In genomic region chrX:46912673-46913491, GRCh38 we compare ENCODE assay signal across 8 cellular contexts. TPM values are rescaled to one million over a fixed set of nuclear protein-coding genes. Genes with fewer than 3 reads are reported as not detected.
DNase-seq lines count a peak whose midpoint lies in the region; ATAC-seq, FAIRE-seq and TF ChIP-seq lines count a peak whose summit lies in the region.

No MANE protein-coding gene starts in this region.

- BruUV-seq in IMR-90 (replicated peaks; lab: Mats Ljungman, UMichigan) (no TSS peak), HepG2 (replicated peaks; lab: Mats Ljungman, UMichigan) (no TSS peak)

- H3K9me3 Mint-ChIP-seq in stimulated activated naive B cell treated with anti-CD40 and anti-IgM and Interleukin-4, amounts not matched to agents 10 μg/mL and 1 μg/mL and 100 μg/mL, for 72 hours = no peaks in the 10 kb centered on the region

- DNase-seq in GM12865 (ENCODE audit: low read depth) = peak; percentile 66
- DNase-seq in IMR-90 = peak; percentile 14
- peak in 2 of 3 donors; percentile 8 to 11 for DNase-seq in T-helper 17 cell
- peak; percentile 19 for DNase-seq in choroid plexus epithelial cell (ENCODE audit: low read depth)
- peak; percentile 39 for DNase-seq in HepG2 (ENCODE audit: low spot score)
- DNase-seq in stimulated activated naive B cell treated with anti-CD40 and anti-IgM and Interleukin-4, amounts not matched to agents 10 μg/mL and 1 μg/mL and 100 μg/mL, for 72 hours = peak; percentile 47
- no peak for DNase-seq in NCI-H187 treated with DMSO at 0.1 percent for 48 hours (lab: John Stamatoyannopoulos, UW)

- ATAC-seq in IMR-90 (ENCODE audit: low read depth) = peak; percentile 76
- peak; percentile 68 for ATAC-seq in T-helper 17 cell
- ATAC-seq in HepG2 = peak; percentile 84
- ATAC-seq in stimulated activated naive B cell treated with anti-CD40 and anti-IgM and Interleukin-4, amounts not matched to agents 10 μg/mL and 1 μg/mL and 100 μg/mL, for 72 hours (replicated peaks) = peak; percentile 70 to 76

- no peak for TF ChIP-seq EP300 in HepG2 (IDR thresholded peaks at IDR 0.05; ENCODE audit: low read depth in 2 of 2, low read length in 2 of 2)
- TF ChIP-seq EP300 in HepG2 (CRISPR knock-in tag; IDR thresholded peaks at IDR 0.05; ENCODE audit: borderline replicate concordance) = no peak

- no peak for FAIRE-seq in HepG2 (lab: Jason Lieb, UNC)

- dilution Hi-C loops in IMR-90 (cut with HindIII; ENCODE audit: low sequenced_read_pairs, unreplicated experiment) = no loop called here

- no peak overlapping the region for H3K14ac ChIP-seq in IMR-90 (replicated peaks; ENCODE audit: low read depth, low read length)

- no peaks in the 10 kb centered on the region for H3K36me3 ChIP-seq in IMR-90 (ENCODE audit: control insufficient read depth, insufficient read depth, low read length)
- H3K36me3 ChIP-seq in HepG2 (replicated peaks in 1 of 2; ENCODE audit: control insufficient read depth in 1 of 2, insufficient read depth in 2 of 2, low read length in 2 of 2) = no peaks in the 10 kb centered on the region

- in situ Hi-C loops in IMR-90 (cut with MboI; ENCODE audit: low sequenced_read_pairs) (no loop called here), HepG2 (cut with HindIII; ENCODE audit: extremely low pct_ligation_motif_present, low pct_unique_long_range_greater_than_20kb) (loop anchor here (5.0 kb wide), 1 partner anchor 179 kb away; no protein-coding TSS in a partner anchor)

- no peak overlapping the region for H4K5ac ChIP-seq in IMR-90 (ENCODE audit: low read depth, low read length)

- intact Hi-C loops in IMR-90 (cut with micrococcal nuclease) = loop anchor here (1.0 to 10.0 kb wide), 3 partner anchors 66 to 158 kb away; partner anchors contain the start of gene SLC9A7
- intact Hi-C loops in HepG2 (cut with micrococcal nuclease; ENCODE audit: unreplicated experiment) = loop anchor here (1.0 to 2.0 kb wide), 2 partner anchors 39 to 66 kb away; no protein-coding TSS in a partner anchor

- no peak overlapping the region for H3K4ac ChIP-seq in IMR-90 (ENCODE audit: low read depth, low read length)

- H3K18ac ChIP-seq in IMR-90 (ENCODE audit: low read depth, low read length) = no peak overlapping the region

- no peak overlapping the region for H4K91ac ChIP-seq in IMR-90 (ENCODE audit: insufficient read depth, low read depth, low read length)

- POLR2A ChIA-PET in IMR-90 (lab: Charles Lee; ENCODE audit: unreplicated experiment) = no interaction called here
- POLR2A ChIA-PET in HepG2 (lab: Yijun Ruan, JAX) = interaction anchor here (0.6 to 1.4 kb wide), 4 partner anchors 39 to 62 kb away, joined by 3 to 6 read pairs (median 4); no protein-coding TSS in a partner anchor

- peaks cover 22% of the 10 kb centered on the region for H3K27me3 Mint-ChIP-seq in T-helper 17 cell
- no peaks in the 10 kb centered on the region for H3K27me3 Mint-ChIP-seq in stimulated activated naive B cell treated with anti-CD40 and anti-IgM and Interleukin-4, amounts not matched to agents 10 μg/mL and 1 μg/mL and 100 μg/mL, for 72 hours

- H3K4me1 ChIP-seq in IMR-90 (ENCODE audit: control insufficient read depth, insufficient read depth, low read length) (no peaks in the 10 kb centered on the region), HepG2 (ENCODE audit: insufficient read depth, low read length) (peaks cover 45% of the 10 kb centered on the region)

- H3K27me3 ChIP-seq in IMR-90 (ENCODE audit: control insufficient read depth, insufficient read depth, low read length) = peaks cover 6% of the 10 kb centered on the region
- H3K27me3 ChIP-seq in HepG2 (ENCODE audit: control insufficient read depth in 1 of 2, insufficient read depth in 2 of 2, low read length in 2 of 2) = no peaks in the 10 kb centered on the region

- H4K8ac ChIP-seq in IMR-90 (ENCODE audit: low read depth in 2 of 2, low read length in 2 of 2) = no peak overlapping the region

- H2BK120ac ChIP-seq in IMR-90 (ENCODE audit: low read depth, low read length) = no peak overlapping the region

- 47% methylated on average over 36 of the region's 102 CpGs; no CpG with 5 or more reads in 1 of the 2 experiments for WGBS in IMR-90 (ENCODE audit: extremely low coverage in 2 of 2, insufficient read length in 1 of 2), 2 experiments
- 0% methylated on average over 3 of the region's 102 CpGs for WGBS in HepG2 (ENCODE audit: low lambda C conversion rate)

- peak overlapping the region; percentile 75 for H3K27ac ChIP-seq in 22Rv1
- H3K27ac ChIP-seq in IMR-90 (ENCODE audit: insufficient read depth, low read length) = peak overlapping the region; percentile 7; the same call in 1 of the 2 replicates
- peak overlapping the region; percentile 68 for H3K27ac ChIP-seq in HepG2 (ENCODE audit: extremely low read length, insufficient read depth, low read length)

- H3K79me1 ChIP-seq in IMR-90 (ENCODE audit: low read depth in 1 of 2, low read length in 2 of 2) = peaks cover 12 to 23% of the 10 kb centered on the region in 2 experiments; a peak in 3 of 4 replicates

- no peak overlapping the region for H2BK15ac ChIP-seq in IMR-90 (ENCODE audit: low read depth, low read length)

- H3K9me1 ChIP-seq in IMR-90 (ENCODE audit: insufficient read depth, low read length) = no peaks in the 10 kb centered on the region

- H2AK9ac ChIP-seq in IMR-90 (replicated peaks; ENCODE audit: low read depth, low read length, poor library complexity) = peak overlapping the region; percentile 11

- no peaks in the 10 kb centered on the region for H3K36me3 Mint-ChIP-seq in T-helper 17 cell (ENCODE audit: low read depth)
- H3K36me3 Mint-ChIP-seq in stimulated activated naive B cell treated with anti-CD40 and anti-IgM and Interleukin-4, amounts not matched to agents 10 μg/mL and 1 μg/mL and 100 μg/mL, for 72 hours = peaks cover 2 to 8% of the 10 kb centered on the region in 2 donors

- H3K9me3 ChIP-seq in IMR-90 (ENCODE audit: control insufficient read depth, insufficient read depth, low read length) (no peaks in the 10 kb centered on the region), T-helper 17 cell (ENCODE audit: control insufficient read depth, low read length, poor library complexity, severe bottlenecking) (no peaks in the 10 kb centered on the region), HepG2 (ENCODE audit: low read length) (no peaks in the 10 kb centered on the region)

- peak overlapping the region; percentile 84 for H3K4me3 Mint-ChIP-seq in T-helper 17 cell
- peak overlapping the region; percentile 83 to 88 for H3K4me3 Mint-ChIP-seq in stimulated activated naive B cell treated with anti-CD40 and anti-IgM and Interleukin-4, amounts not matched to agents 10 μg/mL and 1 μg/mL and 100 μg/mL, for 72 hours

- CTCF ChIA-PET in IMR-90 (lab: Yijun Ruan, JAX) (interaction anchor here (0.6 to 1.1 kb wide), 4 partner anchors 9 to 122 kb away, joined by 3 to 4 read pairs (median 3); no protein-coding TSS in a partner anchor), HepG2 (lab: Yijun Ruan, JAX; ENCODE audit: low intra/inter-chr PET ratio, low total read pairs) (interaction anchor here (0.7 to 1.6 kb wide), 2 partner anchors 9 to 66 kb away, joined by 3 to 4 read pairs; no protein-coding TSS in a partner anchor)

- H2AK5ac ChIP-seq in IMR-90 (ENCODE audit: low read depth, low read length) = no peak overlapping the region

- no peak overlapping the region for H3K27ac Mint-ChIP-seq in T-helper 17 cell
- peak overlapping the region; percentile 74 for H3K27ac Mint-ChIP-seq in stimulated activated naive B cell treated with anti-CD40 and anti-IgM and Interleukin-4, amounts not matched to agents 10 μg/mL and 1 μg/mL and 100 μg/mL, for 72 hours

- TF ChIP-seq POLR2A in IMR-90 (IDR thresholded peaks at IDR 0.05; ENCODE audit: low read depth, low read length) = no peak
- TF ChIP-seq POLR2A in HepG2 (IDR thresholded peaks at IDR 0.05; ENCODE audit: insufficient read depth in 1 of 2, low read depth in 2 of 2, low read length in 2 of 2) = no peak

- H2AFZ ChIP-seq in IMR-90 (replicated peaks; ENCODE audit: low read length, poor library complexity) (peak overlapping the region; percentile 85), HepG2 (ENCODE audit: low read length) (no peak overlapping the region)

- H3K79me2 ChIP-seq in HepG2 (ENCODE audit: insufficient read depth, low read length) = peaks cover 43% of the 10 kb centered on the region

- peak overlapping the region; percentile 39 for H3K9ac ChIP-seq in IMR-90 (ENCODE audit: low read depth, low read length)
- H3K9ac ChIP-seq in HepG2 (ENCODE audit: insufficient read depth, low read depth, low read length) = peak overlapping the region; percentile 75

- H3K4me1 Mint-ChIP-seq in T-helper 17 cell = peaks cover 7% of the 10 kb centered on the region
- peaks cover 14 to 38% of the 10 kb centered on the region in 2 donors for H3K4me1 Mint-ChIP-seq in stimulated activated naive B cell treated with anti-CD40 and anti-IgM and Interleukin-4, amounts not matched to agents 10 μg/mL and 1 μg/mL and 100 μg/mL, for 72 hours

- H3K56ac ChIP-seq in IMR-90 (ENCODE audit: extremely low read depth, insufficient read depth, low read length) = no peak overlapping the region

- peak overlapping the region; percentile 71 for H3K4me3 ChIP-seq in GM12865 (ENCODE audit: low read depth, low read length)
- H3K4me3 ChIP-seq in IMR-90 (ENCODE audit: insufficient read depth, low read depth, low read length) = peak overlapping the region; percentile 91
- H3K4me3 ChIP-seq in choroid plexus epithelial cell (ENCODE audit: low read depth, low read length) = peak overlapping the region; percentile 71
- peak overlapping the region; percentile 69 to 76 (median 75) for H3K4me3 ChIP-seq in HepG2 (replicated peaks in 1 of 3; ENCODE audit: insufficient read depth in 1 of 3, low read depth in 2 of 3, low read length in 3 of 3)

- TF ChIP-seq RAD21 in IMR-90 (IDR thresholded peaks at IDR 0.05; ENCODE audit: low read length) = peak; percentile 26
- TF ChIP-seq RAD21 in HepG2 (CRISPR knock-in tag; IDR thresholded peaks at IDR 0.05) = peak; percentile 73

- H3K23ac ChIP-seq in IMR-90 (ENCODE audit: low read depth, low read length) = no peak overlapping the region

- TF ChIP-seq CTCF in 22Rv1 (IDR thresholded peaks at IDR 0.05) = peak; percentile 47; the same call in 1 of the 2 replicates
- TF ChIP-seq CTCF in GM12865 (IDR thresholded peaks at IDR 0.05; ENCODE audit: insufficient read depth, low read depth, low read length, missing control alignments) = peak; percentile 59
- peak; percentile 44 for TF ChIP-seq CTCF in IMR-90 (conservative IDR thresholded peaks at IDR 0.05; ENCODE audit: low read depth, low read length)
- peak; percentile 52 for TF ChIP-seq CTCF in choroid plexus epithelial cell (conservative IDR thresholded peaks at IDR 0.05; ENCODE audit: low read depth, low read length)
- peak; percentile 77 for TF ChIP-seq CTCF in HepG2 (CRISPR knock-in tag; IDR thresholded peaks at IDR 0.05)

- peaks cover 19% of the 10 kb centered on the region for H4K20me1 ChIP-seq in IMR-90 (ENCODE audit: insufficient read depth, low read length)
- peaks cover 3% of the 10 kb centered on the region for H4K20me1 ChIP-seq in HepG2 (ENCODE audit: insufficient read depth, low read length)

- no peak overlapping the region for H2BK20ac ChIP-seq in IMR-90 (ENCODE audit: low read depth, low read length)

- H3K4me2 ChIP-seq in IMR-90 (ENCODE audit: low read depth, low read length) (peak overlapping the region; percentile 84), HepG2 (ENCODE audit: low read depth, low read length) (peak overlapping the region; percentile 76)

- no peak overlapping the region for H2BK5ac ChIP-seq in IMR-90 (ENCODE audit: low read depth, low read length, poor library complexity, severe bottlenecking)

RNA-seq across cellular contexts. Expression of gene JADE3, which starts 0.7 kb away (rescaled TPM):
- 4.4 and 4.7 TPM in 2 replicates for total RNA-seq in IMR-90 (2012; rRNA removed)
- 1.7 and 2.1 TPM in 2 replicates for polyA plus RNA-seq in IMR-90 (2012; rRNA removed)
- polyA plus RNA-seq in IMR-90 (2012; cell fraction: cytosol; rRNA removed) = 0.47 and 0.84 TPM in 2 replicates
- polyA plus RNA-seq in IMR-90 (2012; cell fraction: nucleus; rRNA removed; ENCODE audit: low replicate concordance) = 0.65 and 2.9 TPM in 2 replicates
- total RNA-seq in T-helper 17 cell = under 1 TPM; 0.32 to 0.50 TPM
- total RNA-seq in HepG2 (2016; rRNA removed; fragmentation: Illumina TruSeq; extraction: Trizol) = 7.7 and 16.9 TPM in 2 replicates
- 1.0 and 1.6 TPM in 2 replicates for total RNA-seq in HepG2 (2016; cell fraction: cytosol; rRNA removed; fragmentation: Illumina TruSeq; extraction: Trizol; ENCODE audit: low read depth)
- 7.4 and 14.6 TPM in 2 replicates for total RNA-seq in HepG2 (2016; cell fraction: insoluble cytoplasmic fraction; rRNA removed; fragmentation: Illumina TruSeq; extraction: Trizol)
- 4.6 and 5.1 TPM in 2 replicates for total RNA-seq in HepG2 (2016; cell fraction: membrane; rRNA removed; fragmentation: Illumina TruSeq; extraction: Trizol)
- total RNA-seq in HepG2 (2016; cell fraction: nucleus; rRNA removed; fragmentation: Illumina TruSeq; extraction: Trizol) = 7.6 and 8.0 TPM in 2 replicates
- 7.8 and 8.2 TPM in 2 replicates for polyA plus RNA-seq in HepG2 (2011; rRNA removed)
- 4.0 and 5.8 TPM in 2 replicates for polyA plus RNA-seq in HepG2 (2011; cell fraction: cytosol; rRNA removed)
- 4.2 and 5.2 TPM in 2 replicates for polyA plus RNA-seq in HepG2 (2011; cell fraction: nucleus; rRNA removed)
- polyA plus RNA-seq in HepG2 (2012) = 8.5 and 8.8 TPM in 2 replicates
- 0.50 and 0.54 TPM in 2 replicates for polyA plus RNA-seq in HepG2 (2016; cell fraction: cytosol; fragmentation: Illumina TruSeq; extraction: Trizol; ENCODE audit: low read depth)
- polyA plus RNA-seq in HepG2 (2016; cell fraction: insoluble cytoplasmic fraction; fragmentation: Illumina TruSeq; extraction: Trizol; ENCODE audit: low read depth) = 14.0 TPM in 2 replicates
- 2.4 and 2.9 TPM in 2 replicates for polyA plus RNA-seq in HepG2 (2016; cell fraction: membrane; fragmentation: Illumina TruSeq; extraction: Trizol; ENCODE audit: low read depth)
- 11.0 and 11.4 TPM in 2 replicates for polyA plus RNA-seq in HepG2 (2016; cell fraction: nucleus; fragmentation: Illumina TruSeq; extraction: Trizol; ENCODE audit: insufficient read depth, low read depth)
- 6.2 and 27.6 TPM in 2 replicates for polyA minus RNA-seq in HepG2 (2011; rRNA and poly(A)+ RNA removed; ENCODE audit: low replicate concordance)
- 6.2 and 7.2 TPM in 2 replicates for polyA minus RNA-seq in HepG2 (2011; cell fraction: cytosol; rRNA and poly(A)+ RNA removed)
- polyA minus RNA-seq in HepG2 (2011; cell fraction: nucleus; rRNA and poly(A)+ RNA removed) = 7.5 and 8.7 TPM in 2 replicates

Comparison
In these comparisons a context has a peak if more than half of its experiments do, and no peak if none do; other contexts are left out.
1. H3K27ac ChIP-seq: peak in every context shown above with its lines; median percentile 75 in 22Rv1; 68 in HepG2; 7 in IMR-90.